ENCODE assay signal across 18 cellular contexts in the genomic region with DNA sequence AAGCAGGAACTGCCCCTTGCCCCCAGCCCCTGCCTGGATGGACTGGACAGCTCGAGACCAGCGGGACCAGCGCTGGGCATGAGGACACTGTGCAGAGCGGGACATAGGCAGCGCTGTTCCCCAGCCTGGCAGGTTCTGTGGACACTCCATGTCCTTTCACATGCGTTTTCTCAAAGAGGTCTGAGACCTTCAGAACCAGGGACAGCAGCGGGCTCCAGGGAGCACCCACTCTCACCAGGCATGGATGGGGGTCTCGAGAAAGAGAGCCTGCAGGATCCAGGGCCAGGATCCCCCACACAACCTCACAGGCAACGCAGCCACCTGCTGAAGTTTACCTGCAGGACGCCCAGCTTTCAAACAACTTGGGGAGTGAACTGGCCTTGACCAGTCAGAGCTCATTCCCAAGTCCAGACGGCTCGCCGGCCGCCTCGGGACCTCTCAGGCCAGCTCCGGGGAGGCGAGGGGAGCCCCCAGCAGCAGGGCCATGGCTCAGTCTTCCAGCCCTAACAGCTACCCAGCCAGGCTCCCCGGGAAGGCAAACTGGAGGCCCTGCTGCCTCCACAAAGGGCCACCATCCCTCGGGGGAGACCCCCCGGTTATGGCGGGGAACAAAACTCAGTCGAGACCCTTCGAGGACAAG.
"Had no signal": no experiment of that assay in that cellular context is flagged by ENCODE, and none has a peak within 500 bp of the region (broad histone marks: within the 10 kb centered on the region; RNA-seq: fewer than 3 reads in every experiment).

No MANE protein-coding gene starts in this region.

- H3K36me3 Mint-ChIP-seq: naive thymus-derived CD4-positive, alpha-beta T cell; type B pancreatic cell had no signal

- H3K27me3 Mint-ChIP-seq: naive thymus-derived CD4-positive, alpha-beta T cell; type B pancreatic cell had no signal

- H3K36me3 ChIP-seq: colonic mucosa, neutrophil had no signal

- DNase-seq: colonic mucosa; dermis blood vessel endothelial cell; effector CD4-positive, alpha-beta T cell; endodermal cell; heart left ventricle; hippocampal formation; left colon; mammary epithelial cell; naive thymus-derived CD4-positive, alpha-beta T cell; nephron progenitor cell; spleen; stimulated activated CD4-positive, alpha-beta T cell treated with anti-CD3 and anti-CD28 coated beads, Interleukin-15, amount 100 ng/mL, for 24 hours; stimulated activated CD4-positive, alpha-beta T cell treated with anti-CD3 and anti-CD28 coated beads, Interleukin-1b, Interleukin-23, amount 100 ng/mL, for 48 hours; stimulated activated CD4-positive, alpha-beta T cell treated with anti-CD3 and anti-CD28 coated beads, Interleukin-4, amount 100 ng/mL, for 24 hours; stimulated activated naive CD4-positive, alpha-beta T cell; thyroid gland had no signal

- H3K4me1 Mint-ChIP-seq: endodermal cell had no signal

- H3K4me3 ChIP-seq: colonic mucosa, heart left ventricle, spleen, thyroid gland had no signal

- H3K27ac ChIP-seq: colonic mucosa, heart left ventricle, neutrophil, spleen, thyroid gland had no signal

- H3K27ac Mint-ChIP-seq: endodermal cell; naive thymus-derived CD4-positive, alpha-beta T cell; nephron progenitor cell; type B pancreatic cell had no signal

- H3K27me3 ChIP-seq: colonic mucosa, heart left ventricle, neutrophil, spleen, thyroid gland had no signal

- H3K4me3 Mint-ChIP-seq: endodermal cell; naive thymus-derived CD4-positive, alpha-beta T cell; nephron progenitor cell; type B pancreatic cell had no signal

- H3K9me3 Mint-ChIP-seq: endodermal cell; naive thymus-derived CD4-positive, alpha-beta T cell; nephron progenitor cell; type B pancreatic cell had no signal
